15 cellular contexts compared by ENCODE assay signal in genomic region chr5:146675700-146676099, GRCh38.
DNase-seq lines count a peak whose midpoint lies in the region; ATAC-seq lines count a peak whose summit lies in the region.
"Had no signal": no experiment of that assay in that cellular context is flagged by ENCODE, and none has a peak within 500 bp of the region (broad histone marks: within the 10 kb centered on the region; RNA-seq: fewer than 3 reads in every experiment).

No MANE protein-coding gene starts in this region.

- peak; percentile 61 for DNase-seq in kidney glomerular epithelial cell (lab: John Stamatoyannopoulos, UW)
- no peak for DNase-seq in DMS 273 (lab: John Stamatoyannopoulos, UW; ENCODE audit: unreplicated experiment)
- DNase-seq in cortex of kidney (lab: John Stamatoyannopoulos, UW): no peak
- no peak for DNase-seq in COR-L47 (lab: John Stamatoyannopoulos, UW)
- DNase-seq in GM19240 (ENCODE audit: insufficient read length, low spot score): no peak
- DNase-seq: activated naive CD4-positive, alpha-beta T cell treated with anti-CD3 and anti-CD28 coated beads, Interleukin-2, amount 50 U/mL, for 16 hours; effector CD4-positive, alpha-beta T cell; Karpas-422; left ventricle myocardium superior; NCI-H1930 had no signal

- ATAC-seq in GM18907 (IDR thresholded peaks at IDR 0.05; ENCODE audit: unreplicated experiment): peak; percentile 99
- ATAC-seq in HG02623 (IDR thresholded peaks at IDR 0.05; ENCODE audit: unreplicated experiment): peak; percentile 58
- ATAC-seq in HG03571 (IDR thresholded peaks at IDR 0.05; ENCODE audit: unreplicated experiment): peak; percentile 100
- ATAC-seq: activated CD4-positive, CD25-positive, alpha-beta regulatory T cell treated with anti-CD3 and anti-CD28 coated beads, Interleukin-2, amount 50 U/mL, for 24 hours; left ventricle myocardium superior; Right ventricle myocardium inferior had no signal
